15 cellular contexts compared by ENCODE assay signal in genomic region chr1:217498209-217498608, GRCh38.
A peak's percentile ranks its signal among the peaks of the same experiment; 100 is the strongest.
DNase-seq lines count a peak whose midpoint lies in the region; ATAC-seq, FAIRE-seq and TF ChIP-seq lines count a peak whose summit lies in the region.
"Had no signal": no experiment of that assay in that cellular context is flagged by ENCODE, and none has a peak within 500 bp of the region (broad histone marks: within the 10 kb centered on the region; RNA-seq: fewer than 3 reads in every experiment).

No MANE protein-coding gene starts in this region.

- no peaks in the 10 kb centered on the region for H3K23me2 ChIP-seq in H1 (ENCODE audit: low read depth, low read length)

- CTCF ChIA-PET in H1 (lab: Charles Lee; ENCODE audit: partially characterized antibody), result no interaction called here

- H3K4me1 ChIP-seq in H1 (replicated peaks in 1 of 4; ENCODE audit: control insufficient read depth in 3 of 4, insufficient read depth in 4 of 4, low read length in 3 of 4) (peaks cover 0 to 3% (median 0%) of the 10 kb centered on the region in 4 experiments; a peak in 2 of 7 replicates), small intestine (ENCODE audit: control insufficient read depth in 2 of 2, insufficient read depth in 1 of 2, low read depth in 1 of 2, low read length in 1 of 2) (no peaks in the 10 kb centered on the region), right cardiac atrium (ENCODE audit: control insufficient read depth, insufficient read depth, low read length) (no peaks in the 10 kb centered on the region)
- H3K4me1 ChIP-seq: BE2C had no signal

- H4K91ac ChIP-seq in H1 (replicated peaks; ENCODE audit: insufficient read length, low read length), result no peak overlapping the region

- no peak overlapping the region for H2BK15ac ChIP-seq in H1 (ENCODE audit: low read length)

- FAIRE-seq in H1 (lab: Jason Lieb, UNC) (no peak), small intestine (lab: Jason Lieb, UNC) (no peak)
- FAIRE-seq: A549, H54 had no signal

- WGBS in H1 (ENCODE audit: extremely low coverage in 1 of 2, insufficient coverage in 1 of 2, insufficient read length in 1 of 2, insufficient replicate concordance in 2 of 2, low coverage in 1 of 2, low lambda C conversion rate in 2 of 2, missing lambda C conversion rate in 1 of 2), 2 experiments, result 88% methylated on average over 5 of the region's 5 CpGs; no CpG with 5 or more reads in 1 of the 2 experiments
- 91 to 98% (median 93%) methylated on average over 5 of the region's 5 CpGs for WGBS in small intestine, 3 donors
- WGBS in right cardiac atrium, result 94% methylated on average over 5 of the region's 5 CpGs

- H3K27me3 ChIP-seq in H1 (replicated peaks in 1 of 4; ENCODE audit: control insufficient read depth in 3 of 4, extremely low read depth in 1 of 4, insufficient read depth in 3 of 4, low read length in 3 of 4) (no peaks in the 10 kb centered on the region), small intestine (ENCODE audit: control insufficient read depth in 2 of 2, insufficient read depth in 2 of 2, low read length in 2 of 2) (no peaks in the 10 kb centered on the region), right cardiac atrium (ENCODE audit: control insufficient read depth, insufficient read depth) (no peaks in the 10 kb centered on the region)
- H3K27me3 ChIP-seq: BE2C had no signal

- no peak overlapping the region for H2AFZ ChIP-seq in H1 (ENCODE audit: low read length)

- H3K4me3 ChIP-seq in H1 (ENCODE audit: extremely low read depth in 1 of 4, insufficient read depth in 2 of 4, low read depth in 3 of 4, low read length in 4 of 4) (no peak overlapping the region), small intestine (ENCODE audit: low read depth in 1 of 2, low read length in 2 of 2) (no peak overlapping the region), right cardiac atrium (ENCODE audit: low read length) (no peak overlapping the region)
- H3K4me3 ChIP-seq: A549 had no signal

- H3K79me2 ChIP-seq in H1 (ENCODE audit: control insufficient read depth in 1 of 2, insufficient read depth in 2 of 2, low read length in 2 of 2), result no peaks in the 10 kb centered on the region

- H3K79me1 ChIP-seq in H1 (ENCODE audit: low read depth, low read length), result no peaks in the 10 kb centered on the region

- DNase-seq in NCI-H69 (lab: John Stamatoyannopoulos, UW), result peak; percentile 79
- peak in 1 of 2 experiments; percentile 13 for DNase-seq in H1 (ENCODE audit: low read depth in 1 of 2, low spot score in 2 of 2)
- peak; percentile 54 for DNase-seq in islet precursor cell
- DNase-seq in GF-D8 (lab: John Stamatoyannopoulos, UW), result no peak
- DNase-seq in small intestine, result no peak
- DNase-seq in right cardiac atrium, result no peak
- DNase-seq: BE2C; CD4-positive, alpha-beta memory T cell; COR-L47; DND-41 had no signal

- no peak overlapping the region for H2BK120ac ChIP-seq in H1 (replicated peaks; ENCODE audit: low read depth, low read length)

- no peaks in the 10 kb centered on the region for H3K9me3 ChIP-seq in H1 (ENCODE audit: insufficient read depth in 2 of 2, low read depth in 1 of 2, low read length in 1 of 2)
- no peaks in the 10 kb centered on the region for H3K9me3 ChIP-seq in small intestine (ENCODE audit: control insufficient read depth, low read depth)
- no peaks in the 10 kb centered on the region for H3K9me3 ChIP-seq in right cardiac atrium (ENCODE audit: control insufficient read depth, low read length)
- H3K9me3 ChIP-seq: A549, BE2C had no signal

- POLR2A ChIA-PET in H1 (lab: Charles Lee; ENCODE audit: partially characterized antibody), result no interaction called here

- no peak for ATAC-seq in right cardiac atrium
- ATAC-seq: A549, HCT116 had no signal

- no peak overlapping the region for H2BK20ac ChIP-seq in H1 (ENCODE audit: low read length)

- no peak overlapping the region for H3K4me2 ChIP-seq in H1 (ENCODE audit: insufficient read depth in 1 of 2, low read depth in 2 of 2, low read length in 2 of 2)
- H3K4me2 ChIP-seq: A549 had no signal

- TF ChIP-seq CTCF in H1 (IDR thresholded peaks at IDR 0.05; ENCODE audit: control extremely low read depth in 1 of 3, insufficient read depth in 1 of 3, low read depth in 1 of 3, low read length in 3 of 3), result no peak

- no peak overlapping the region for H4K8ac ChIP-seq in H1 (ENCODE audit: extremely low read depth, insufficient read depth, low read length)

- H4K5ac ChIP-seq in H1 (ENCODE audit: insufficient read length, low read depth, low read length), result no peak overlapping the region

- no peak overlapping the region for H2AK5ac ChIP-seq in H1 (ENCODE audit: low read depth, low read length)

- intact Hi-C loops in right cardiac atrium (cut with DNase I), result no loop called here

- H4K20me1 ChIP-seq in H1 (replicated peaks in 1 of 2; ENCODE audit: control insufficient read depth in 1 of 2, insufficient read depth in 2 of 2, low read length in 2 of 2), result no peaks in the 10 kb centered on the region

- no peak overlapping the region for H3K4ac ChIP-seq in H1 (replicated peaks; ENCODE audit: insufficient read length, low read depth, low read length)

- no peak for TF ChIP-seq EP300 in H1 (IDR thresholded peaks at IDR 0.05; ENCODE audit: borderline replicate concordance in 1 of 2, low read depth in 2 of 2, low read length in 2 of 2)

- TF ChIP-seq RAD21 in H1 (IDR thresholded peaks at IDR 0.05 in 1 of 2, conservative IDR thresholded peaks at IDR 0.05 in 1 of 2; ENCODE audit: low read depth in 2 of 2, low read length in 2 of 2), result no peak

- H3K18ac ChIP-seq in H1 (ENCODE audit: extremely low read depth, low read length), result no peak overlapping the region

- H3K56ac ChIP-seq in H1 (replicated peaks; ENCODE audit: insufficient read length, low read depth, low read length), result no peak overlapping the region

- no peak for TF ChIP-seq POLR2A in H1 (IDR thresholded peaks at IDR 0.05; ENCODE audit: control extremely low read depth in 1 of 2, low read depth in 2 of 2, low read length in 2 of 2)

- H3K27ac ChIP-seq in H1 (ENCODE audit: low read depth, low read length) (no peak overlapping the region), small intestine (ENCODE audit: low read depth in 1 of 2, low read length in 1 of 2) (no peak overlapping the region), right cardiac atrium (ENCODE audit: low read length) (no peak overlapping the region)
- H3K27ac ChIP-seq: A549, C4-2B, HL-60 had no signal

- no peak overlapping the region for H2BK12ac ChIP-seq in H1 (ENCODE audit: low read depth, low read length)

- no peak overlapping the region for H3K23ac ChIP-seq in H1 (ENCODE audit: insufficient read length)

- no peak overlapping the region for H3K14ac ChIP-seq in H1 (ENCODE audit: insufficient read length)

- no peak overlapping the region for H3K9ac ChIP-seq in H1 (replicated peaks in 1 of 4; ENCODE audit: extremely low read depth in 1 of 4, low read depth in 3 of 4, low read length in 3 of 4)

- H3K36me3 ChIP-seq in H1 (ENCODE audit: control insufficient read depth in 2 of 4, insufficient read depth in 4 of 4, low read length in 3 of 4) (no peaks in the 10 kb centered on the region), small intestine (ENCODE audit: control insufficient read depth in 2 of 2, insufficient read depth in 2 of 2, low read length in 2 of 2) (no peaks in the 10 kb centered on the region)
- H3K36me3 ChIP-seq: BE2C had no signal

- no peak overlapping the region for H2BK5ac ChIP-seq in H1 (ENCODE audit: low read depth, low read length)

TF ChIP-seq in H1, 55 proteins besides CTCF, POLR2A, EP300 and RAD21:
- TF ChIP-seq, protein P1, sequence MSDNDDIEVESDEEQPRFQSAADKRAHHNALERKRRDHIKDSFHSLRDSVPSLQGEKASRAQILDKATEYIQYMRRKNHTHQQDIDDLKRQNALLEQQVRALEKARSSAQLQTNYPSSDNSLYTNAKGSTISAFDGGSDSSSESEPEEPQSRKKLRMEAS (IDR thresholded peaks at IDR 0.05), result peak; percentile 81
- TF ChIP-seq E2F6 (IDR thresholded peaks at IDR 0.05) (peak; percentile 86), TBP (IDR thresholded peaks at IDR 0.05; ENCODE audit: low read depth, low read length) (no peak)
TF ChIP-seq in H1: peak in this region for 2.

Comparison
In these comparisons a context has a peak if more than half of its experiments do, and no peak if none do; other contexts are left out.
1. DNase-seq: peak in NCI-H69 (single experiment) and islet precursor cell (single experiment); none in GF-D8 (single experiment), small intestine (single experiment) and right cardiac atrium (0 of 3).